ENCODE assay signal across 8 cellular contexts in the genomic region with DNA sequence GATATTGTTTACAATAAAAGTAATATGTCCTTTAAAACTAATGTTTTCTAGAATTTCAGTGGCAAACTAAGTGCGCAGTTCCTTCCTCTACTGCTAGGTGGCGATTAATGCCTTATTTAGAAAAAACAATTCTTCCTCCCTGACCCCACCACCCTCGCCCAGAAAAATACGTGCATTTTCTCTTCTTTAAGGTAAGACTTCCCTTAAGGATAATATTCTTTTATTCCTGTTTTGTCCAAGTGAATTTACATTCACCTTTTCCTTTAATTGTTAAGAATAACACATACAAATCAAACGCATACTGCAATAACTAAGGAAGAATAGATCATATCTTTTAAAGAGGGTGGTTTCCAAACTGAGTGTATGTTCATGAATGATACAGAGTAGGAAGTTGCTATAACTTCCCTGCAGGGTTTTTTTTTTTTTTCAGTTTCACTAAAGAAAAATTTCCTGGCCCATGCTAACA. TPM values are rescaled to one million over a fixed set of nuclear protein-coding genes. Genes with fewer than 3 reads are reported as not detected.
DNase-seq lines count a peak whose midpoint lies in the region; ATAC-seq, FAIRE-seq and TF ChIP-seq lines count a peak whose summit lies in the region.

No MANE protein-coding gene starts in this region.

- no peak overlapping the region for H3K4ac ChIP-seq in neuronal stem cell (ENCODE audit: low read length)

- ATAC-seq in HG02642 (IDR thresholded peaks at IDR 0.05; ENCODE audit: poor library complexity, unreplicated experiment): peak; percentile 72

- H4K91ac ChIP-seq in neuronal stem cell (ENCODE audit: low read depth, low read length, poor library complexity): no peak overlapping the region

- DNase-seq in AG08395 (ENCODE audit: low spot score) (peak; percentile 48), GM12864 (ENCODE audit: low read depth) (no peak), NCI-H2029 treated with DMSO at 0.1 percent for 48 hours (lab: John Stamatoyannopoulos, UW) (peak; percentile 61), neuronal stem cell (ENCODE audit: low spot score) (peak; percentile 18), LoVo (ENCODE audit: low spot score) (no peak)
- DNase-seq in activated CD4-positive, alpha-beta T cell treated with anti-CD3 and anti-CD28 coated beads for 48 hours: peak; percentile 49

- H3K27me3 ChIP-seq in neuronal stem cell (ENCODE audit: control insufficient read depth in 3 of 3, insufficient read depth in 3 of 3, low read depth in 1 of 3, low read length in 3 of 3): no peaks in the 10 kb centered on the region

- no peak overlapping the region for H2AK5ac ChIP-seq in neuronal stem cell (ENCODE audit: low read depth, low read length)

- no CpG with 5 or more reads among the region's 5 CpGs for whole genome bisulfite sequencing in neuronal stem cell (ENCODE audit: extremely low coverage in 2 of 2, insufficient read length in 2 of 2, insufficient replicate concordance in 1 of 2), 2 donors

- peak; percentile 48 for FAIRE-seq in endometrium (lab: Jason Lieb, UNC)

- no peaks in the 10 kb centered on the region for H3K9me3 ChIP-seq in neuronal stem cell (replicated peaks in 1 of 2; ENCODE audit: control insufficient read depth in 2 of 2, insufficient read depth in 1 of 2, low read depth in 1 of 2, low read length in 2 of 2)

- H2BK120ac ChIP-seq in neuronal stem cell (ENCODE audit: low read depth, low read length): no peak overlapping the region

- no peak overlapping the region for H2AFZ ChIP-seq in neuronal stem cell (ENCODE audit: low read length)

- TF ChIP-seq CTCF in GM12864 (IDR thresholded peaks at IDR 0.05; ENCODE audit: low read depth, low read length, missing control alignments): peak; percentile 67

- H3K23ac ChIP-seq in neuronal stem cell (ENCODE audit: low read depth, low read length, poor library complexity): no peak overlapping the region

- no peak overlapping the region for H3K4me3 ChIP-seq in GM12864 (ENCODE audit: low read depth, low read length)
- no peak overlapping the region for H3K4me3 ChIP-seq in neuronal stem cell (ENCODE audit: low read length in 2 of 2)

- no peak overlapping the region for H2BK15ac ChIP-seq in neuronal stem cell (ENCODE audit: low read length)

- no peak overlapping the region for H4K8ac ChIP-seq in neuronal stem cell (ENCODE audit: low read depth, low read length)

- H2BK12ac ChIP-seq in neuronal stem cell (ENCODE audit: low read length): no peak overlapping the region

- no peaks in the 10 kb centered on the region for H3K36me3 ChIP-seq in neuronal stem cell (replicated peaks in 1 of 2; ENCODE audit: control insufficient read depth in 2 of 2, insufficient read depth in 2 of 2, low read length in 2 of 2)

- H3K18ac ChIP-seq in neuronal stem cell (ENCODE audit: low read length): no peak overlapping the region

- peaks cover 0 to 2% of the 10 kb centered on the region in 2 donors for H3K4me1 ChIP-seq in neuronal stem cell (ENCODE audit: control insufficient read depth in 2 of 2, insufficient read depth in 1 of 2, low read depth in 1 of 2, low read length in 2 of 2)

- no peaks in the 10 kb centered on the region for H3K79me1 ChIP-seq in neuronal stem cell (ENCODE audit: low read depth, low read length)

- H2BK5ac ChIP-seq in neuronal stem cell (ENCODE audit: low read length): no peak overlapping the region

- no peak overlapping the region for H3K4me2 ChIP-seq in neuronal stem cell (ENCODE audit: insufficient read depth, low read length, poor library complexity, severe bottlenecking)

- H3K27ac ChIP-seq in neuronal stem cell (replicated peaks; ENCODE audit: low read length): no peak overlapping the region

- no peak overlapping the region for H3K9ac ChIP-seq in neuronal stem cell (ENCODE audit: low read depth, low read length, poor library complexity)

- no peak overlapping the region for H3K14ac ChIP-seq in neuronal stem cell (ENCODE audit: low read length)

RNA-seq across cellular contexts. Expression of a gene that starts 17.0 kb away (rescaled TPM):
- polyA plus RNA-seq in neuronal stem cell (2013, experiment 1 of 2): 232 TPM
- polyA plus RNA-seq in neuronal stem cell (2013, experiment 2 of 2): 234 TPM

RNA-seq across cellular contexts. Expression of a gene that starts 37.6 kb away (rescaled TPM):
- 56.3 TPM for polyA plus RNA-seq in neuronal stem cell (2013, experiment 1 of 2)
- polyA plus RNA-seq in neuronal stem cell (2013, experiment 2 of 2): 56.9 TPM

Comparison
In these comparisons a context has a peak if more than half of its experiments do, and no peak if none do; other contexts are left out.
1. DNase-seq: peak in AG08395 (single experiment), NCI-H2029 treated with DMSO at 0.1 percent for 48 hours (single experiment), activated CD4-positive, alpha-beta T cell treated with anti-CD3 and anti-CD28 coated beads for 48 hours (single experiment) and neuronal stem cell (single experiment); none in GM12864 (single experiment) and LoVo (single experiment).